In genomic region chr16:66275795-66276428, GRCh38 we compare ENCODE assay signal across 8 cellular contexts.
DNase-seq lines count a peak whose midpoint lies in the region; ATAC-seq and TF ChIP-seq lines count a peak whose summit lies in the region.

No MANE protein-coding gene starts in this region.

- TF ChIP-seq CTCF in LNCaP clone FGC (IDR thresholded peaks at IDR 0.05; ENCODE audit: control insufficient read depth, extremely low read depth, insufficient read depth) (peak; percentile 86), fibroblast of mammary gland (conservative IDR thresholded peaks at IDR 0.05; ENCODE audit: control insufficient read depth, insufficient read depth, low read depth, low read length) (peak; percentile 93), prostate gland (IDR thresholded peaks at IDR 0.05) (peak in 3 of 4 experiments; percentile 41 to 50 (median 46))

- H3K36me3 ChIP-seq in prostate gland (no peaks in the 10 kb centered on the region), aorta (ENCODE audit: control insufficient read depth in 1 of 2, insufficient read depth in 2 of 2, low read length in 1 of 2) (no peaks in the 10 kb centered on the region)

- H3K27ac ChIP-seq in prostate gland (no peak overlapping the region), aorta (ENCODE audit: low read depth in 1 of 2, low read length in 2 of 2) (no peak overlapping the region)

- peaks cover 24% of the 10 kb centered on the region for H3K27me3 Mint-ChIP-seq in activated CD4-positive, alpha-beta T cell treated with anti-CD3 and anti-CD28 coated beads for 36 hours

- no peaks in the 10 kb centered on the region for H3K27me3 ChIP-seq in prostate gland (replicated peaks; ENCODE audit: insufficient read depth)
- H3K27me3 ChIP-seq in aorta (ENCODE audit: control insufficient read depth in 1 of 2, insufficient read depth in 2 of 2, low read length in 1 of 2), result no peaks in the 10 kb centered on the region

- H3K4me3 ChIP-seq in LNCaP clone FGC (ENCODE audit: low read depth, low read length), result no peak overlapping the region
- H3K4me3 ChIP-seq in fibroblast of mammary gland (ENCODE audit: control insufficient read depth, low read depth, low read length), result no peak overlapping the region
- no peak overlapping the region for H3K4me3 ChIP-seq in prostate gland
- no peak overlapping the region for H3K4me3 ChIP-seq in aorta (ENCODE audit: low read length in 2 of 2)

- no peak overlapping the region for H3K4me3 Mint-ChIP-seq in activated CD4-positive, alpha-beta T cell treated with anti-CD3 and anti-CD28 coated beads for 36 hours

- H3K9me3 ChIP-seq in prostate gland, result no peaks in the 10 kb centered on the region
- H3K9me3 ChIP-seq in aorta (ENCODE audit: control insufficient read depth, low read length), result no peaks in the 10 kb centered on the region

- WGBS in prostate gland, result 47% methylated on average over 6 of the region's 6 CpGs
- WGBS in aorta, 2 donors, result 32 to 35% methylated on average over 6 of the region's 6 CpGs

- H3K4me1 Mint-ChIP-seq in activated CD4-positive, alpha-beta T cell treated with anti-CD3 and anti-CD28 coated beads for 36 hours, result peaks cover 7% of the 10 kb centered on the region

- CTCF ChIA-PET in activated CD4-positive, alpha-beta T cell treated with anti-CD3 and anti-CD28 coated beads for 36 hours (lab: Charles Lee), result interaction anchor here (0.5 to 2.6 kb wide), 16 partner anchors 20 to 132 kb away, joined by 3 to 10 read pairs (median 3); no protein-coding TSS in a partner anchor

- POLR2A ChIA-PET in activated CD4-positive, alpha-beta T cell treated with anti-CD3 and anti-CD28 coated beads for 36 hours (lab: Charles Lee), result no interaction called here

- no peak for ATAC-seq in activated CD4-positive, alpha-beta T cell treated with anti-CD3 and anti-CD28 coated beads for 36 hours
- ATAC-seq in SK-N-SH treated with all-trans-retinoic acid at 6 μM for 48 hours (peak; percentile 81), aorta (ENCODE audit: low FRiP score) (no peak), GM19035 (IDR thresholded peaks at IDR 0.05; ENCODE audit: unreplicated experiment) (no peak)

- no peak for TF ChIP-seq POLR2A in prostate gland (IDR thresholded peaks at IDR 0.05)

- no peaks in the 10 kb centered on the region for H3K4me1 ChIP-seq in prostate gland (replicated peaks)
- no peaks in the 10 kb centered on the region for H3K4me1 ChIP-seq in aorta (ENCODE audit: control insufficient read depth in 1 of 2, insufficient read depth in 2 of 2, low read length in 2 of 2)

- no peak overlapping the region for H3K27ac Mint-ChIP-seq in activated CD4-positive, alpha-beta T cell treated with anti-CD3 and anti-CD28 coated beads for 36 hours

- DNase-seq in activated CD4-positive, alpha-beta T cell treated with anti-CD3 and anti-CD28 coated beads for 36 hours, result peak; percentile 43
- DNase-seq in activated CD4-positive, alpha-beta T cell treated with anti-CD3 and anti-CD28 coated beads for 1 hour, result no peak
- DNase-seq in LNCaP clone FGC (ENCODE audit: low read depth) (no peak), fibroblast of mammary gland (ENCODE audit: low read depth) (peak; percentile 80), prostate gland (ENCODE audit: low spot score) (no peak), aorta (no peak)

- intact Hi-C loops in activated CD4-positive, alpha-beta T cell treated with anti-CD3 and anti-CD28 coated beads for 36 hours (cut with DNase I, micrococcal nuclease), result loop anchor here (1.0 to 10.0 kb wide), 2 partner anchors 39 to 951 kb away; no protein-coding TSS in a partner anchor
- intact Hi-C loops in prostate gland (cut with DNase I) (loop anchor here (10.0 kb wide), 1 partner anchor 1211 kb away; no protein-coding TSS in a partner anchor), aorta (cut with DNase I) (no loop called here)

- H3K36me3 Mint-ChIP-seq in activated CD4-positive, alpha-beta T cell treated with anti-CD3 and anti-CD28 coated beads for 36 hours (ENCODE audit: low read depth), result no peaks in the 10 kb centered on the region

- H3K9me3 Mint-ChIP-seq in activated CD4-positive, alpha-beta T cell treated with anti-CD3 and anti-CD28 coated beads for 36 hours (ENCODE audit: low read depth), result peaks cover 7% of the 10 kb centered on the region

TF ChIP-seq in SK-N-SH treated with all-trans-retinoic acid at 6 μM for 48 hours, 23 proteins besides CTCF, POLR2A, EP300 and RAD21:
- TF ChIP-seq ZNF70 (CRISPR knock-in tag; IDR thresholded peaks at IDR 0.05) (no peak), BACH2 (CRISPR knock-in tag; IDR thresholded peaks at IDR 0.05; ENCODE audit: borderline replicate concordance) (no peak), PATZ1 (CRISPR knock-in tag; IDR thresholded peaks at IDR 0.05; ENCODE audit: borderline replicate concordance) (no peak), CREB5 (CRISPR knock-in tag; IDR thresholded peaks at IDR 0.05; ENCODE audit: low read depth) (no peak), ZFP30 (CRISPR knock-in tag; IDR thresholded peaks at IDR 0.05) (no peak), CSRNP3 (CRISPR knock-in tag; IDR thresholded peaks at IDR 0.05) (no peak), OSR1 (CRISPR knock-in tag; IDR thresholded peaks at IDR 0.05) (no peak), TCF4 (CRISPR knock-in tag; IDR thresholded peaks at IDR 0.05; ENCODE audit: borderline replicate concordance) (no peak), RARB (CRISPR knock-in tag; IDR thresholded peaks at IDR 0.05) (no peak), CSDC2 (CRISPR knock-in tag; IDR thresholded peaks at IDR 0.05) (no peak), ZC3H10 (CRISPR knock-in tag; IDR thresholded peaks at IDR 0.05) (no peak), ZNF565 (CRISPR knock-in tag; conservative IDR thresholded peaks at IDR 0.05; ENCODE audit: low read depth) (no peak), SNAI2 (CRISPR knock-in tag; IDR thresholded peaks at IDR 0.05) (no peak), GLIS3 (CRISPR knock-in tag; IDR thresholded peaks at IDR 0.05) (no peak), POU6F1 (CRISPR knock-in tag; IDR thresholded peaks at IDR 0.05; ENCODE audit: borderline replicate concordance, low read depth) (no peak), ZFP3 (CRISPR knock-in tag; IDR thresholded peaks at IDR 0.05) (no peak), ARNTL (CRISPR knock-in tag; IDR thresholded peaks at IDR 0.05; ENCODE audit: borderline replicate concordance, low read depth) (no peak), PPARA (CRISPR knock-in tag; IDR thresholded peaks at IDR 0.05; ENCODE audit: borderline replicate concordance) (no peak)

Comparison
In these comparisons a context has a peak if more than half of its experiments do, and no peak if none do; other contexts are left out.
1. DNase-seq: peak in activated CD4-positive, alpha-beta T cell treated with anti-CD3 and anti-CD28 coated beads for 36 hours (single experiment) and fibroblast of mammary gland (single experiment); none in activated CD4-positive, alpha-beta T cell treated with anti-CD3 and anti-CD28 coated beads for 1 hour (single experiment), LNCaP clone FGC (single experiment), prostate gland (single experiment) and aorta (0 of 2).
2. intact Hi-C loops: an anchor here in activated CD4-positive, alpha-beta T cell treated with anti-CD3 and anti-CD28 coated beads for 36 hours (1.0 to 10.0 kb wide) and prostate gland (10.0 kb wide); none called in aorta.
3. Peak in every context shown above with its lines, with median percentiles within 50 percentile points of each other: CTCF ChIP-seq.